In genomic region chr1:235068155-235069121, GRCh38 we compare ENCODE assay signal across 1 cellular context.
TF ChIP-seq lines count a peak whose summit lies in the region.

No MANE protein-coding gene starts in this region.

TF ChIP-seq in HepG2, 621 proteins besides CTCF, POLR2A, EP300 and RAD21 (continued from another document and continues in another):
- TF ChIP-seq MLXIP (CRISPR knock-in tag; IDR thresholded peaks at IDR 0.05; ENCODE audit: borderline replicate concordance) (no peak), YY1 (IDR thresholded peaks at IDR 0.05; ENCODE audit: insufficient read depth, insufficient replicate concordance, low read depth, low read length) (no peak), CSRNP1 (CRISPR knock-in tag; IDR thresholded peaks at IDR 0.05) (no peak), ZNF660 (CRISPR knock-in tag; IDR thresholded peaks at IDR 0.05; ENCODE audit: borderline replicate concordance, low read depth) (no peak), ZNF646 (CRISPR knock-in tag; IDR thresholded peaks at IDR 0.05) (no peak), RAD51 (IDR thresholded peaks at IDR 0.05; ENCODE audit: borderline replicate concordance) (no peak), ZNF329 (CRISPR knock-in tag; IDR thresholded peaks at IDR 0.05; ENCODE audit: low read depth) (no peak), DZIP1 (CRISPR knock-in tag; IDR thresholded peaks at IDR 0.05) (no peak), SRSF9 (IDR thresholded peaks at IDR 0.05; ENCODE audit: borderline replicate concordance, insufficient read depth, low read depth, low read length, poor library complexity, severe bottlenecking) (no peak), DNMT1 (CRISPR knock-in tag; IDR thresholded peaks at IDR 0.05) (0 out of 2 replicates have a peak, but pooled peaks have one; percentile 57), ZKSCAN5 (CRISPR knock-in tag; IDR thresholded peaks at IDR 0.05) (no peak), DRAP1 (CRISPR knock-in tag; IDR thresholded peaks at IDR 0.05) (peak; percentile 84), IKZF4 (CRISPR knock-in tag; IDR thresholded peaks at IDR 0.05; ENCODE audit: borderline replicate concordance, low read depth, not compliant biosample characterization) (no peak), TEAD2 (CRISPR knock-in tag; IDR thresholded peaks at IDR 0.05) (no peak), HOXA3 (CRISPR knock-in tag; IDR thresholded peaks at IDR 0.05) (peak; percentile 89), AHR (CRISPR knock-in tag; IDR thresholded peaks at IDR 0.05) (peak; percentile 32; the same call in 1 of the 2 replicates), SMAD3 (CRISPR knock-in tag; IDR thresholded peaks at IDR 0.05) (peak; percentile 56; the same call in 1 of the 2 replicates), ZNF614 (CRISPR knock-in tag; IDR thresholded peaks at IDR 0.05; ENCODE audit: borderline replicate concordance) (peak; percentile 92), MED8 (CRISPR knock-in tag; IDR thresholded peaks at IDR 0.05; ENCODE audit: insufficient replicate concordance) (peak; percentile 55), ZFP91 (CRISPR knock-in tag; IDR thresholded peaks at IDR 0.05; ENCODE audit: borderline replicate concordance) (peak; percentile 81), AKAP8 (CRISPR knock-in tag; IDR thresholded peaks at IDR 0.05) (peak; percentile 82), THAP8 (CRISPR knock-in tag; IDR thresholded peaks at IDR 0.05; ENCODE audit: borderline replicate concordance) (no peak), KLF6 (CRISPR knock-in tag; IDR thresholded peaks at IDR 0.05) (peak; percentile 70; the same call in 1 of the 2 replicates), ZNF776 (CRISPR knock-in tag; IDR thresholded peaks at IDR 0.05) (no peak), ZNF780A (CRISPR knock-in tag; IDR thresholded peaks at IDR 0.05) (no peak; the same call in 1 of the 2 replicates), NFRKB (IDR thresholded peaks at IDR 0.05) (no peak), PHF8 (CRISPR knock-in tag; IDR thresholded peaks at IDR 0.05) (peak; percentile 41; the same call in 1 of the 2 replicates), YEATS2 (CRISPR knock-in tag; IDR thresholded peaks at IDR 0.05; ENCODE audit: borderline replicate concordance) (peak; percentile 59; the same call in 1 of the 2 replicates), ARID2 (CRISPR knock-in tag; IDR thresholded peaks at IDR 0.05; ENCODE audit: borderline replicate concordance) (no peak), ZNF230 (CRISPR knock-in tag; IDR thresholded peaks at IDR 0.05) (no peak), FOXP1 (IDR thresholded peaks at IDR 0.05) (no peak), FOXP1 (CRISPR knock-in tag; IDR thresholded peaks at IDR 0.05) (peak; percentile 89), CCAR2 (optimal IDR thresholded peaks at IDR 0.05; ENCODE audit: low read depth, low read length) (no peak), HBP1 (CRISPR knock-in tag; IDR thresholded peaks at IDR 0.05; ENCODE audit: low read depth) (no peak; the same call in 1 of the 2 replicates), ZNF234 (CRISPR knock-in tag; conservative IDR thresholded peaks at IDR 0.05) (no peak), KAT7 (CRISPR knock-in tag; IDR thresholded peaks at IDR 0.05; ENCODE audit: borderline replicate concordance) (peak; percentile 90; the same call in 1 of the 2 replicates), ZNF143 (CRISPR knock-in tag; IDR thresholded peaks at IDR 0.05) (0 out of 2 replicates have a peak, but pooled peaks have one; percentile 40), ATF7-NPFF (CRISPR knock-in tag; IDR thresholded peaks at IDR 0.05; ENCODE audit: low read depth) (no peak), ZNF331 (CRISPR knock-in tag; IDR thresholded peaks at IDR 0.05) (peak; percentile 91; the same call in 1 of the 2 replicates), TFE3 (CRISPR knock-in tag; IDR thresholded peaks at IDR 0.05) (peak; percentile 74; the same call in 1 of the 2 replicates), HES4 (CRISPR knock-in tag; IDR thresholded peaks at IDR 0.05; ENCODE audit: borderline replicate concordance) (no peak), ZNF292 (CRISPR knock-in tag; IDR thresholded peaks at IDR 0.05; ENCODE audit: borderline replicate concordance, low read depth) (peak; percentile 75; the same call in 1 of the 2 replicates), GZF1 (CRISPR knock-in tag; IDR thresholded peaks at IDR 0.05) (no peak), ZNF264 (CRISPR knock-in tag; IDR thresholded peaks at IDR 0.05) (no peak), SRY (CRISPR knock-in tag; IDR thresholded peaks at IDR 0.05) (peak; percentile 38; the same call in 1 of the 2 replicates)
